2 cellular contexts compared by ENCODE assay signal in the genomic region with DNA sequence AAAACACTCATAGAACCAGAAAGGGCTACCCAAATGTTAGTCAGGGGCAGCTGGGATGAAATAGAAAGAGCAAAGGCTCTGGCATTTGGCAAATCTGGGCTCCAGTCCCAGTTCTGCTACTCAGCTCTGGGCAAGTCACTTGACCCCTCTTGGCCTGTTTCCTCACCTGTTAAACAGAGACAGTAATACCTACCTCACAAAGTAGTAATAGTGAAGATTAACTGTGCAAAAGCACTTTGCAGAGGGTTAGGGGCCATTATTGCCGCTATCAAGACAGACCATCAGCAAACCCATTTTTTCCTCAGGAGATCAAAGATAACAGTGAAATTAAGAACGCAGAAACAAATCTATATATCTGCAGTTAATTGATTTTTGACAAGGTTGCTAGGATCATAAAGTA.
A peak's percentile ranks its signal among the peaks of the same experiment; 100 is the strongest.
TF ChIP-seq lines count a peak whose summit lies in the region.

No MANE protein-coding gene starts in this region.

TF ChIP-seq in liver, 16 proteins besides CTCF, POLR2A, EP300 and RAD21:
- TF ChIP-seq SP1 (IDR thresholded peaks at IDR 0.05) (no peak), JUND (IDR thresholded peaks at IDR 0.05) (peak in 1 of 2 donors; percentile 33), YY1 (IDR thresholded peaks at IDR 0.05) (no peak), HNF4A (conservative IDR thresholded peaks at IDR 0.05) (peak; percentile 37 to 49), TAF1 (conservative IDR thresholded peaks at IDR 0.05) (no peak), NR2F2 (IDR thresholded peaks at IDR 0.05) (peak; percentile 60), RXRA (IDR thresholded peaks at IDR 0.05) (peak; percentile 25 to 36)
- TF ChIP-seq, protein P1, sequence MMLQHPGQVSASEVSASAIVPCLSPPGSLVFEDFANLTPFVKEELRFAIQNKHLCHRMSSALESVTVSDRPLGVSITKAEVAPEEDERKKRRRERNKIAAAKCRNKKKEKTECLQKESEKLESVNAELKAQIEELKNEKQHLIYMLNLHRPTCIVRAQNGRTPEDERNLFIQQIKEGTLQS (IDR thresholded peaks at IDR 0.05) = no peak
TF ChIP-seq in liver: peak in this region for 4.

TF ChIP-seq in HepG2, 621 proteins besides CTCF, POLR2A, EP300 and RAD21:
- no peak for TF ChIP-seq PITX1 (CRISPR knock-in tag; IDR thresholded peaks at IDR 0.05)
